13 cellular contexts compared by ENCODE assay signal in the genomic region with DNA sequence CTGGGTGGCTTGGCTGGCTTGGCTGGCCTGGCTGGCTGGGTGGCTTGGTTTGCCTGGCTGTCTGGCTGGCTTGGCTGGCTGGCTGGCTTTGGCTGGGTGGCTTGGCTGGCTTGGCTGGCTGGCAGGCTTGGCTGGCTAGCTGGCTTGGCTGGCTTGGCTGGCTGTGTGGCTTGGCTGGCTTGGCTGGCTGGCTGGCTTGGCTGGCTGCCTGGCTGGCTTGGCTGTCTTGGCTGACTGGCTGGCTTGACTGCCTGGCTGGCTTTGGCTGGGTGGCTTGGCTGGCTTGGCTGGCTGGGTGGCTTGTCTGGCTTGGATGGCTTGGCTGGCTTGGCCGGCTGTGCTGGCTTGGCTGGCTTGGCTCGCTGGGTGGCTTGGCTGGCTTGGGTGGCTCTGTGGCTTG. TPM values are rescaled to one million over a fixed set of nuclear protein-coding genes. Genes with fewer than 3 reads are reported as not detected.
"Had no signal": no experiment of that assay in that cellular context is flagged by ENCODE, and none has a peak within 500 bp of the region (broad histone marks: within the 10 kb centered on the region; RNA-seq: fewer than 3 reads in every experiment).

No MANE protein-coding gene starts in this region.

RNA-seq across cellular contexts. Expression of a gene that starts 32.2 kb away (rescaled TPM):
- total RNA-seq: stomach, suprapubic skin, temporal lobe, thoracic aorta, thyroid gland, tibial nerve, transverse colon, upper lobe of left lung, upper lobe of right lung, ureter, urinary bladder, uterus, vagina had no signal
